12 cellular contexts compared by ENCODE assay signal in genomic region chr9:136720887-136721338, GRCh38. TPM values are rescaled to one million over a fixed set of nuclear protein-coding genes. Genes with fewer than 3 reads are reported as not detected.
DNase-seq lines count a peak whose midpoint lies in the region; ATAC-seq lines count a peak whose summit lies in the region.
"Had no signal": no experiment of that assay in that cellular context is flagged by ENCODE, and none has a peak within 500 bp of the region (broad histone marks: within the 10 kb centered on the region; RNA-seq: fewer than 3 reads in every experiment).

No MANE protein-coding gene starts in this region.

- peaks cover 23% of the 10 kb centered on the region for H3K4me1 Mint-ChIP-seq in stimulated activated naive CD8-positive, alpha-beta T cell treated with anti-CD3 and anti-CD28 coated beads, Interleukin-15, Interleukin-2, amounts not matched to agents 100 ng/mL and 50 ng/mL, for 24 hours (ENCODE audit: low read depth)
- H3K4me1 Mint-ChIP-seq in stimulated activated naive CD8-positive, alpha-beta T cell treated with anti-CD3 and anti-CD28 coated beads, Interleukin-15, amount 100 ng/mL, for 72 hours = peaks cover 47% of the 10 kb centered on the region

- no peaks in the 10 kb centered on the region for H3K4me1 ChIP-seq in aorta (ENCODE audit: control insufficient read depth in 1 of 2, insufficient read depth in 2 of 2, low read length in 2 of 2)

- H3K27me3 ChIP-seq in aorta (ENCODE audit: control insufficient read depth in 1 of 2, insufficient read depth in 2 of 2, low read length in 1 of 2) = no peaks in the 10 kb centered on the region

- H3K9me3 Mint-ChIP-seq in stimulated activated naive CD8-positive, alpha-beta T cell treated with anti-CD3 and anti-CD28 coated beads, Interleukin-15, Interleukin-2, amounts not matched to agents 100 ng/mL and 50 ng/mL, for 24 hours = no peaks in the 10 kb centered on the region
- H3K9me3 Mint-ChIP-seq in stimulated activated naive CD8-positive, alpha-beta T cell treated with anti-CD3 and anti-CD28 coated beads, Interleukin-15, amount 100 ng/mL, for 72 hours = no peaks in the 10 kb centered on the region

- no peaks in the 10 kb centered on the region for H3K9me3 ChIP-seq in aorta (ENCODE audit: control insufficient read depth, low read length)

- H3K36me3 ChIP-seq in aorta (ENCODE audit: control insufficient read depth in 1 of 2, insufficient read depth in 2 of 2, low read length in 1 of 2) = peaks cover 0 to 3% of the 10 kb centered on the region in 2 donors

- intact Hi-C loops in aorta (cut with DNase I) = no loop called here

- H3K27ac Mint-ChIP-seq in stimulated activated naive CD8-positive, alpha-beta T cell treated with anti-CD3 and anti-CD28 coated beads, Interleukin-15, Interleukin-2, amounts not matched to agents 100 ng/mL and 50 ng/mL, for 24 hours = peak overlapping the region; percentile 49
- peak overlapping the region in 1 of 2 donors; percentile 9 for H3K27ac Mint-ChIP-seq in stimulated activated naive CD8-positive, alpha-beta T cell treated with anti-CD3 and anti-CD28 coated beads, Interleukin-15, amount 100 ng/mL, for 72 hours

- no peak overlapping the region for H3K4me3 ChIP-seq in aorta (ENCODE audit: low read length in 2 of 2)

- H3K27me3 Mint-ChIP-seq in stimulated activated naive CD8-positive, alpha-beta T cell treated with anti-CD3 and anti-CD28 coated beads, Interleukin-15, Interleukin-2, amounts not matched to agents 100 ng/mL and 50 ng/mL, for 24 hours = peaks cover 1% of the 10 kb centered on the region
- peaks cover 4% of the 10 kb centered on the region for H3K27me3 Mint-ChIP-seq in stimulated activated naive CD8-positive, alpha-beta T cell treated with anti-CD3 and anti-CD28 coated beads, Interleukin-15, amount 100 ng/mL, for 72 hours

- H3K27ac ChIP-seq in aorta (ENCODE audit: low read depth in 1 of 2, low read length in 2 of 2) = no peak overlapping the region

- peaks cover 27% of the 10 kb centered on the region for H3K36me3 Mint-ChIP-seq in stimulated activated naive CD8-positive, alpha-beta T cell treated with anti-CD3 and anti-CD28 coated beads, Interleukin-15, Interleukin-2, amounts not matched to agents 100 ng/mL and 50 ng/mL, for 24 hours (ENCODE audit: low read depth)

- no peak for ATAC-seq in stimulated activated naive CD8-positive, alpha-beta T cell treated with anti-CD3 and anti-CD28 coated beads, Interleukin-15, amount 100 ng/mL, for 72 hours
- peak; percentile 4 for ATAC-seq in left lobe of liver
- ATAC-seq in aorta (ENCODE audit: low FRiP score) = peak; percentile 1
- ATAC-seq in HG02973 (IDR thresholded peaks at IDR 0.05; ENCODE audit: unreplicated experiment) = no peak

- H3K4me3 Mint-ChIP-seq in stimulated activated naive CD8-positive, alpha-beta T cell treated with anti-CD3 and anti-CD28 coated beads, Interleukin-15, Interleukin-2, amounts not matched to agents 100 ng/mL and 50 ng/mL, for 24 hours = no peak overlapping the region
- H3K4me3 Mint-ChIP-seq in stimulated activated naive CD8-positive, alpha-beta T cell treated with anti-CD3 and anti-CD28 coated beads, Interleukin-15, amount 100 ng/mL, for 72 hours = no peak overlapping the region

- no peak for DNase-seq in stimulated activated naive CD8-positive, alpha-beta T cell treated with anti-CD3 and anti-CD28 coated beads, Interleukin-15, amount 100 ng/mL, for 72 hours
- DNase-seq in left lobe of liver (ENCODE audit: low spot score) = no peak
- peak in 1 of 2 donors; percentile 71 for DNase-seq in aorta
- no peak for DNase-seq in CD1c-positive myeloid dendritic cell (ENCODE audit: extremely low spot score)
- DNase-seq: activated CD4-positive, alpha-beta T cell treated with anti-CD3 and anti-CD28 coated beads, Interleukin-2, amount 50 U/mL, for 1 hour; activated naive CD4-positive, alpha-beta T cell treated with Interleukin-2 at 50 U/mL for 16 hours; GF-D8; stimulated activated CD4-positive, alpha-beta T cell treated with anti-CD3 and anti-CD28 coated beads, Interleukin-12 subunit alpha, Interleukin-12 subunit beta, amount 100 ng/mL, for 4 hours had no signal

- WGBS in aorta, 2 donors = 82 to 86% methylated on average over 12 of the region's 12 CpGs

RNA-seq across cellular contexts. Expression of gene DIPK1B, which starts 8.5 kb away (rescaled TPM):
- total RNA-seq in left lobe of liver (3.0 TPM), aorta (10 to 100 TPM in 1 of 2 donors, 1 to 10 TPM in 1; 7.3 to 13.6 TPM)
- 1 to 10 TPM; 1.1 to 4.8 TPM for polyA plus RNA-seq in aorta
- total RNA-seq: myocyte had no signal

RNA-seq across cellular contexts. Expression of gene LCN10, which starts 21.8 kb away (rescaled TPM):
- 0.15 TPM for total RNA-seq in left lobe of liver
- 10 to 100 TPM; 11.4 to 13.4 TPM for total RNA-seq in aorta
- polyA plus RNA-seq in aorta = 1 to 10 TPM in 1 of 2 donors, under 1 TPM in 1; 0.25 to 2.1 TPM
- total RNA-seq: myocyte had no signal

RNA-seq across cellular contexts. Expression of gene LCN6, which starts 27.4 kb away (rescaled TPM):
- total RNA-seq in left lobe of liver (not detected), aorta (10 to 100 TPM; 17.4 to 24.2 TPM)
- 1 to 10 TPM in 1 of 2 donors, not detected in 1; 2.5 TPM for polyA plus RNA-seq in aorta
- total RNA-seq: dermis microvascular lymphatic vessel endothelial cell, myocyte had no signal

RNA-seq across cellular contexts. Expression of gene AGPAT2, which starts 33.7 kb away (rescaled TPM):
- 213 TPM for total RNA-seq in left lobe of liver
- 10 to 100 TPM; 26.9 to 31.5 TPM for total RNA-seq in aorta
- polyA plus RNA-seq in aorta = 10 to 100 TPM; 49.5 to 64.9 TPM

RNA-seq across cellular contexts. Expression of gene LCN8, which starts 37.1 kb away (rescaled TPM):
- total RNA-seq in left lobe of liver (not detected), aorta (not detected)
- polyA plus RNA-seq in aorta = under 1 TPM in 1 of 2 donors, not detected in 1; 0.10 TPM
- total RNA-seq: dermis microvascular lymphatic vessel endothelial cell had no signal

Comparison
In these comparisons a context has a peak if more than half of its experiments do, and no peak if none do; other contexts are left out.
1. ATAC-seq: peak in left lobe of liver (single experiment) and aorta (single experiment); none in stimulated activated naive CD8-positive, alpha-beta T cell treated with anti-CD3 and anti-CD28 coated beads, Interleukin-15, amount 100 ng/mL, for 72 hours (single experiment) and HG02973 (single experiment).
2. RNA of gene LCN10, which starts 21.8 kb away (total RNA-seq): 11.4 to 13.4 TPM in aorta; 0.15 TPM in left lobe of liver (single experiment); every median in the first group is over 10 times any median in the second.
3. RNA of gene LCN6, which starts 27.4 kb away (total RNA-seq): 17.4 to 24.2 TPM in aorta; not detected in left lobe of liver (single experiment); every median in the first group is over 10 times any median in the second.